8 cellular contexts compared by ENCODE assay signal in genomic region chr1:38045431-38046332, GRCh38. TPM values are rescaled to one million over a fixed set of nuclear protein-coding genes. Genes with fewer than 3 reads are reported as not detected.
DNase-seq lines count a peak whose midpoint lies in the region; ATAC-seq and TF ChIP-seq lines count a peak whose summit lies in the region.

No MANE protein-coding gene starts in this region.

- no peaks in the 10 kb centered on the region for H4K20me1 ChIP-seq in hepatocyte (ENCODE audit: insufficient read depth, poor library complexity, severe bottlenecking)

- peak; percentile 6 for ATAC-seq in GM21390 (IDR thresholded peaks at IDR 0.05; ENCODE audit: unreplicated experiment)
- no peak for ATAC-seq in GM21381 (IDR thresholded peaks at IDR 0.05; ENCODE audit: unreplicated experiment)

- H3K27me3 ChIP-seq in hepatocyte (peaks cover 75% of the 10 kb centered on the region), tibial nerve (peaks cover 0 to 48% of the 10 kb centered on the region in 2 donors)

- peaks cover 62 to 84% (median 68%) of the 10 kb centered on the region in 3 donors for H3K27me3 Mint-ChIP-seq in CD14-positive monocyte (ENCODE audit: low read depth in 3 of 3)

- WGBS in hepatocyte (ENCODE audit: low lambda C conversion rate, missing lambda C conversion rate), result 4% methylated on average over 67 of the region's 114 CpGs
- WGBS in tibial nerve, 2 donors, result 2 to 4% methylated on average over 25 to 36 of the region's 114 CpGs

- no peak overlapping the region for H3K27ac Mint-ChIP-seq in CD14-positive monocyte

- TF ChIP-seq CTCF in CD14-positive monocyte (IDR thresholded peaks at IDR 0.05), result no peak
- no peak for TF ChIP-seq CTCF in hepatocyte (IDR thresholded peaks at IDR 0.05; ENCODE audit: poor library complexity)
- no peak for TF ChIP-seq CTCF in tibial nerve (IDR thresholded peaks at IDR 0.05)

- peaks cover 0 to 3% of the 10 kb centered on the region in 2 donors for H3K36me3 Mint-ChIP-seq in CD14-positive monocyte

- H3K9me3 ChIP-seq in SK-N-MC (ENCODE audit: low read depth, low read length), result no peaks in the 10 kb centered on the region
- H3K9me3 ChIP-seq in hepatocyte (ENCODE audit: low read depth), result no peaks in the 10 kb centered on the region
- H3K9me3 ChIP-seq in tibial nerve, result no peaks in the 10 kb centered on the region

- H3K4me1 Mint-ChIP-seq in CD14-positive monocyte, result peaks cover 12% of the 10 kb centered on the region

- H3K4me3 Mint-ChIP-seq in CD14-positive monocyte, result peak overlapping the region; percentile 20 to 71

- peaks cover 0 to 21% (median 4%) of the 10 kb centered on the region in 7 donors for H3K9me3 Mint-ChIP-seq in CD14-positive monocyte

- H3K4me2 ChIP-seq in hepatocyte, result peak overlapping the region; percentile 76

- H3K9ac ChIP-seq in SK-N-MC (ENCODE audit: insufficient read length), result peak overlapping the region; percentile 37

- H3K4me1 ChIP-seq in hepatocyte (ENCODE audit: insufficient read depth) (peaks cover 14% of the 10 kb centered on the region), tibial nerve (peaks cover 0 to 58% (median 11%) of the 10 kb centered on the region in 4 donors)

- no peaks in the 10 kb centered on the region for H3K79me2 ChIP-seq in hepatocyte

- no peak for TF ChIP-seq POLR2A in tibial nerve (IDR thresholded peaks at IDR 0.05)

- no peaks in the 10 kb centered on the region for H3K9me2 ChIP-seq in hepatocyte (replicated peaks; ENCODE audit: insufficient read depth)

- H3K36me3 ChIP-seq in SK-N-MC (ENCODE audit: insufficient read depth, low read length) (peaks cover 13% of the 10 kb centered on the region), hepatocyte (replicated peaks; ENCODE audit: insufficient read depth, low read depth) (no peaks in the 10 kb centered on the region), tibial nerve (peaks cover 0 to 4% (median 0%) of the 10 kb centered on the region in 3 donors)

- peak in 1 of 2 donors; percentile 51 for TF ChIP-seq EP300 in tibial nerve (IDR thresholded peaks at IDR 0.05)

- peak overlapping the region; percentile 90 for H3K4me3 ChIP-seq in SK-N-MC
- H3K4me3 ChIP-seq in hepatocyte, result no peak overlapping the region
- H3K4me3 ChIP-seq in tibial nerve, result peak overlapping the region; percentile 26 to 79 (median 46)

- intact Hi-C loops in CD14-positive monocyte (cut with micrococcal nuclease), result loop anchor here in 1 of 2 donors (10.0 kb wide), 1 partner anchor 789 kb away; no protein-coding TSS in a partner anchor
- intact Hi-C loops in posterior vena cava (cut with DNase I), result loop anchor here (2.0 to 10.0 kb wide), 2 partner anchors 471 to 769 kb away; no protein-coding TSS in a partner anchor

- DNase-seq in CD14-positive monocyte (ENCODE audit: low spot score) (no peak), SK-N-MC (ENCODE audit: low read depth, low spot score) (no peak), hepatocyte (ENCODE audit: low spot score) (no peak), tibial nerve (ENCODE audit: low spot score in 2 of 2) (no peak), posterior vena cava (ENCODE audit: low spot score) (no peak), SKM-1 treated with dmso at 0.1 percent for 144 hours (lab: John Stamatoyannopoulos, UW; ENCODE audit: unreplicated experiment) (no peak)

- no peak overlapping the region for H3K27ac ChIP-seq in SK-N-MC
- no peak overlapping the region for H3K27ac ChIP-seq in hepatocyte
- peak overlapping the region; percentile 42 to 95 (median 80) for H3K27ac ChIP-seq in tibial nerve

- no peak overlapping the region for H2AFZ ChIP-seq in hepatocyte

RNA-seq across cellular contexts. Expression of gene POU3F1, which starts 0.9 kb away (rescaled TPM):
- polyA plus RNA-seq in CD14-positive monocyte (not detected), hepatocyte (0.73 and 0.83 TPM in 2 replicates)
- total RNA-seq in hepatocyte (1.0 TPM in 1 of 2 replicates, not detected in the other), tibial nerve (10 to 100 TPM; 11.6 to 53.4 (median 24.8) TPM), posterior vena cava (under 1 TPM; 0.28 to 0.29 TPM)

RNA-seq across cellular contexts. Expression of gene UTP11, which starts 33.1 kb away (rescaled TPM):
- polyA plus RNA-seq in CD14-positive monocyte, result 10 to 100 TPM; 20.5 to 26.0 TPM
- total RNA-seq in hepatocyte, result 29.9 and 39.2 TPM in 2 replicates
- polyA plus RNA-seq in hepatocyte, result 31.1 and 36.2 TPM in 2 replicates
- 10 to 100 TPM; 16.5 to 36.8 (median 25.7) TPM for total RNA-seq in tibial nerve
- 10 to 100 TPM; 45.6 to 61.4 TPM for total RNA-seq in posterior vena cava

RNA-seq across cellular contexts. Expression of gene FHL3, which starts 40.4 kb away (rescaled TPM):
- polyA plus RNA-seq in CD14-positive monocyte, result 10 to 100 TPM; 26.1 to 32.3 TPM
- total RNA-seq in hepatocyte, result 8.4 and 27.2 TPM in 2 replicates
- 27.2 and 28.6 TPM in 2 replicates for polyA plus RNA-seq in hepatocyte
- total RNA-seq in tibial nerve, result 10 to 100 TPM; 25.1 to 32.7 (median 26.6) TPM
- 10 to 100 TPM; 55.6 to 80.7 TPM for total RNA-seq in posterior vena cava

RNA-seq across cellular contexts. Expression of gene SF3A3, which starts 55.9 kb away (rescaled TPM):
- polyA plus RNA-seq in CD14-positive monocyte, result 10 to 100 TPM; 53.3 to 55.7 TPM
- 48.8 and 51.3 TPM in 2 replicates for total RNA-seq in hepatocyte
- polyA plus RNA-seq in hepatocyte, result 40.9 and 52.8 TPM in 2 replicates
- 10 to 100 TPM; 51.0 to 67.8 (median 62.8) TPM for total RNA-seq in tibial nerve
- total RNA-seq in posterior vena cava, result 10 to 100 TPM; 42.7 to 48.6 TPM

Comparison
In these comparisons a context has a peak if more than half of its experiments do, and no peak if none do; other contexts are left out.
1. H3K27ac ChIP-seq: peak in tibial nerve (4 of 4); none in SK-N-MC (single experiment) and hepatocyte (single experiment).